In the genomic region with DNA sequence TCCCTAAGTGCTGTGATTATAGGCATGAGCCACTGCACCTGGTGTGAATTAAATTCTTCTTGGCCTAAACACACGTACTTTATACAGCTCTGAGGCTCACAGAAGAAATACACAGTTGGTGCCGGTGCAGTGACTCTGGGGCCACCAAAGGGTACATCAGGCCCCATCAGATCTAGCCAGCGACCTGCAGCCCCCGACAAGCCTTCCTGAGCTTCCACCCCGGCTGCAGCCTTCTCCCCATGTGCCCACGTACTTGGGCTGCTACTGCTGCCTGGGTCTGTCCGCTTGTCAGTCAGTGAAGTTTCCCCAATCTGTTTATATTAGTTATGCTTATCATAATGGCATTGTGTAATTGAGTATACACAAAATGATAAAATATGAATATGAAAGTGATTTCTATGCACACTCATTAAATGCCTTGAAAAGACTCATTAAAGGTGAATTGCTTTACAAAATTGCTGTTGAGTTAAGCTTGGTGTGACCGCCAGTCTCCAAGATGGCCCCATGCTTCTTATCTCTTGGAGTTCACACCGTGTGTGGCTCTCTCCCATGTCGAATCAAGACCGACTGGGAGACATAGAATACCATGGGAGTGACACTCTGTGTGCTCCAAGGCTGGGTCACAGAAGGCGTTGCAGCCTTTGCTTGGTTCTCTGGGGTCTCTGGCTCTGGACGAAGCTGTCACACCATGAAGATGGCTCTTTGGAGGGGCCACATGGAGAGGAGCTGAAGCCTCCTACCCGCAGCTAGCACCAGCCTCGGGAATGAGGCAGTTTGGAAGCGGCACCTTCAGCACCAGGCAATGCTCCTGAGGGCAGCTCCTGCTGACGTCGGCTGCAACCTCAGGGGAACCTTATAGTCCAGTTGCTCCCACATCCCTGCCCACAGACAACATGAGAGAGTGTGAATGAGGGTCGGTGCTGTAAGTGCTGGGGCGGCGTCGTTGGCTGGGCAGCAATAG, we compare ENCODE assay signal across 1 cellular context.
TF ChIP-seq lines count a peak whose summit lies in the region.

No MANE protein-coding gene starts in this region.

TF ChIP-seq in K562, 482 proteins besides CTCF, POLR2A, EP300 and RAD21 (continued from another document and continues in another):
- TF ChIP-seq JUND (IDR thresholded peaks at IDR 0.05; ENCODE audit: borderline replicate concordance, low read depth, low read length), result no peak
- TF ChIP-seq JUND (tag; IDR thresholded peaks at IDR 0.05; ENCODE audit: borderline replicate concordance, low read depth, low read length), result peak; percentile 31; the same call in 1 of the 3 replicates
- TF ChIP-seq PHF20 (IDR thresholded peaks at IDR 0.05; ENCODE audit: partially characterized antibody), result no peak
- no peak for TF ChIP-seq MECOM (CRISPR knock-in tag; IDR thresholded peaks at IDR 0.05)
- TF ChIP-seq DIDO1 (tag; IDR thresholded peaks at IDR 0.05; ENCODE audit: low read depth), result no peak
- TF ChIP-seq AFF4 (CRISPR knock-in tag; IDR thresholded peaks at IDR 0.05), result no peak
- no peak for TF ChIP-seq MCM7 (IDR thresholded peaks at IDR 0.05)
- TF ChIP-seq SRSF3 (IDR thresholded peaks at IDR 0.05; ENCODE audit: insufficient read depth, low read length), result no peak
- TF ChIP-seq ZNF134 (CRISPR knock-in tag; conservative IDR thresholded peaks at IDR 0.05), result no peak
- no peak for TF ChIP-seq TRIM28 (IDR thresholded peaks at IDR 0.05)
- TF ChIP-seq SMARCE1 (IDR thresholded peaks at IDR 0.05), result no peak
- no peak for TF ChIP-seq RCOR1 (IDR thresholded peaks at IDR 0.05; ENCODE audit: borderline replicate concordance in 1 of 2, low read depth in 2 of 2, low read length in 2 of 2)
- TF ChIP-seq ZKSCAN8 (CRISPR knock-in tag; IDR thresholded peaks at IDR 0.05), result 0 out of 2 replicates have a peak, but pooled peaks have one; percentile 62
- no peak for TF ChIP-seq TCF7 (IDR thresholded peaks at IDR 0.05; ENCODE audit: borderline replicate concordance)
- TF ChIP-seq TCF3 (CRISPR knock-in tag; IDR thresholded peaks at IDR 0.05), result peak; percentile 63
- TF ChIP-seq L3MBTL2 (IDR thresholded peaks at IDR 0.05), result peak; percentile 75
- TF ChIP-seq SMAD4 (CRISPR knock-in tag; conservative IDR thresholded peaks at IDR 0.05), result 0 out of 2 replicates have a peak, but pooled peaks have one; percentile 40
- peak; percentile 38 for TF ChIP-seq ARID1B (IDR thresholded peaks at IDR 0.05)
- TF ChIP-seq, protein P1, sequence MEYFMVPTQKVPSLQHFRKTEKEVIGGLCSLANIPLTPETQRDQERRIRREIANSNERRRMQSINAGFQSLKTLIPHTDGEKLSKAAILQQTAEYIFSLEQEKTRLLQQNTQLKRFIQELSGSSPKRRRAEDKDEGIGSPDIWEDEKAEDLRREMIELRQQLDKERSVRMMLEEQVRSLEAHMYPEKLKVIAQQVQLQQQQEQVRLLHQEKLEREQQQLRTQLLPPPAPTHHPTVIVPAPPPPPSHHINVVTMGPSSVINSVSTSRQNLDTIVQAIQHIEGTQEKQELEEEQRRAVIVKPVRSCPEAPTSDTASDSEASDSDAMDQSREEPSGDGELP (CRISPR knock-in tag; IDR thresholded peaks at IDR 0.05; ENCODE audit: borderline replicate concordance), result 0 out of 2 replicates have a peak, but pooled peaks have one; percentile 5
- no peak for TF ChIP-seq ZNF143 (CRISPR knock-in tag; IDR thresholded peaks at IDR 0.05)
- no peak for TF ChIP-seq EZH2 (IDR thresholded peaks at IDR 0.05; ENCODE audit: borderline replicate concordance, low read depth, low read length)
- no peak for TF ChIP-seq TOE1 (IDR thresholded peaks at IDR 0.05; ENCODE audit: borderline replicate concordance)
- TF ChIP-seq TOE1 (CRISPR knock-in tag; IDR thresholded peaks at IDR 0.05; ENCODE audit: borderline replicate concordance, low read depth), result no peak
- no peak for TF ChIP-seq TAF9B (IDR thresholded peaks at IDR 0.05; ENCODE audit: partially characterized antibody)
- TF ChIP-seq TARDBP (IDR thresholded peaks at IDR 0.05), result no peak
- peak; percentile 37; the same call in 1 of the 2 replicates for TF ChIP-seq TAL1 (IDR thresholded peaks at IDR 0.05)
- TF ChIP-seq POLR2G (IDR thresholded peaks at IDR 0.05; ENCODE audit: low read depth, low read length), result no peak
- TF ChIP-seq, protein P2, sequence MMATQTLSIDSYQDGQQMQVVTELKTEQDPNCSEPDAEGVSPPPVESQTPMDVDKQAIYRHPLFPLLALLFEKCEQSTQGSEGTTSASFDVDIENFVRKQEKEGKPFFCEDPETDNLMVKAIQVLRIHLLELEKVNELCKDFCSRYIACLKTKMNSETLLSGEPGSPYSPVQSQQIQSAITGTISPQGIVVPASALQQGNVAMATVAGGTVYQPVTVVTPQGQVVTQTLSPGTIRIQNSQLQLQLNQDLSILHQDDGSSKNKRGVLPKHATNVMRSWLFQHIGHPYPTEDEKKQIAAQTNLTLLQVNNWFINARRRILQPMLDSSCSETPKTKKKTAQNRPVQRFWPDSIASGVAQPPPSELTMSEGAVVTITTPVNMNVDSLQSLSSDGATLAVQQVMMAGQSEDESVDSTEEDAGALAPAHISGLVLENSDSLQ (IDR thresholded peaks at IDR 0.05), result peak; percentile 7; the same call in 1 of the 2 replicates
- no peak for TF ChIP-seq SNRNP70 (optimal IDR thresholded peaks at IDR 0.05; ENCODE audit: low read depth, low read length)
- TF ChIP-seq E2F6 (IDR thresholded peaks at IDR 0.05; ENCODE audit: borderline replicate concordance in 1 of 2, extremely low read depth in 1 of 2, insufficient read depth in 1 of 2, insufficient read length in 1 of 2, low read depth in 1 of 2, low read length in 1 of 2, poor library complexity in 1 of 2, severe bottlenecking in 1 of 2), result peak; percentile 43 to 56
- TF ChIP-seq, protein P3, sequence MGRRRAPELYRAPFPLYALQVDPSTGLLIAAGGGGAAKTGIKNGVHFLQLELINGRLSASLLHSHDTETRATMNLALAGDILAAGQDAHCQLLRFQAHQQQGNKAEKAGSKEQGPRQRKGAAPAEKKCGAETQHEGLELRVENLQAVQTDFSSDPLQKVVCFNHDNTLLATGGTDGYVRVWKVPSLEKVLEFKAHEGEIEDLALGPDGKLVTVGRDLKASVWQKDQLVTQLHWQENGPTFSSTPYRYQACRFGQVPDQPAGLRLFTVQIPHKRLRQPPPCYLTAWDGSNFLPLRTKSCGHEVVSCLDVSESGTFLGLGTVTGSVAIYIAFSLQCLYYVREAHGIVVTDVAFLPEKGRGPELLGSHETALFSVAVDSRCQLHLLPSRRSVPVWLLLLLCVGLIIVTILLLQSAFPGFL (CRISPR knock-in tag; IDR thresholded peaks at IDR 0.05), result no peak
- 0 out of 2 replicates have a peak, but pooled peaks have one; percentile 41 for TF ChIP-seq ZNF324 (CRISPR knock-in tag; IDR thresholded peaks at IDR 0.05)
- TF ChIP-seq ZNF589 (CRISPR knock-in tag; IDR thresholded peaks at IDR 0.05; ENCODE audit: low read depth), result peak; percentile 33; the same call in 1 of the 2 replicates
- TF ChIP-seq, protein P4, sequence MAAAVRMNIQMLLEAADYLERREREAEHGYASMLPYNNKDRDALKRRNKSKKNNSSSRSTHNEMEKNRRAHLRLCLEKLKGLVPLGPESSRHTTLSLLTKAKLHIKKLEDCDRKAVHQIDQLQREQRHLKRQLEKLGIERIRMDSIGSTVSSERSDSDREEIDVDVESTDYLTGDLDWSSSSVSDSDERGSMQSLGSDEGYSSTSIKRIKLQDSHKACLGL (CRISPR knock-in tag; IDR thresholded peaks at IDR 0.05; ENCODE audit: borderline replicate concordance, poor library complexity, severe bottlenecking), result no peak
- no peak for TF ChIP-seq THAP12 (CRISPR knock-in tag; IDR thresholded peaks at IDR 0.05)
- 0 out of 2 replicates have a peak, but pooled peaks have one; percentile 30 for TF ChIP-seq E2F3 (CRISPR knock-in tag; IDR thresholded peaks at IDR 0.05)
- no peak for TF ChIP-seq CHCHD3 (CRISPR knock-in tag; IDR thresholded peaks at IDR 0.05)
- peak; percentile 88 for TF ChIP-seq EHMT2 (IDR thresholded peaks at IDR 0.05)
- TF ChIP-seq ZNF121 (CRISPR knock-in tag; conservative IDR thresholded peaks at IDR 0.05), result no peak
- TF ChIP-seq, protein P5, sequence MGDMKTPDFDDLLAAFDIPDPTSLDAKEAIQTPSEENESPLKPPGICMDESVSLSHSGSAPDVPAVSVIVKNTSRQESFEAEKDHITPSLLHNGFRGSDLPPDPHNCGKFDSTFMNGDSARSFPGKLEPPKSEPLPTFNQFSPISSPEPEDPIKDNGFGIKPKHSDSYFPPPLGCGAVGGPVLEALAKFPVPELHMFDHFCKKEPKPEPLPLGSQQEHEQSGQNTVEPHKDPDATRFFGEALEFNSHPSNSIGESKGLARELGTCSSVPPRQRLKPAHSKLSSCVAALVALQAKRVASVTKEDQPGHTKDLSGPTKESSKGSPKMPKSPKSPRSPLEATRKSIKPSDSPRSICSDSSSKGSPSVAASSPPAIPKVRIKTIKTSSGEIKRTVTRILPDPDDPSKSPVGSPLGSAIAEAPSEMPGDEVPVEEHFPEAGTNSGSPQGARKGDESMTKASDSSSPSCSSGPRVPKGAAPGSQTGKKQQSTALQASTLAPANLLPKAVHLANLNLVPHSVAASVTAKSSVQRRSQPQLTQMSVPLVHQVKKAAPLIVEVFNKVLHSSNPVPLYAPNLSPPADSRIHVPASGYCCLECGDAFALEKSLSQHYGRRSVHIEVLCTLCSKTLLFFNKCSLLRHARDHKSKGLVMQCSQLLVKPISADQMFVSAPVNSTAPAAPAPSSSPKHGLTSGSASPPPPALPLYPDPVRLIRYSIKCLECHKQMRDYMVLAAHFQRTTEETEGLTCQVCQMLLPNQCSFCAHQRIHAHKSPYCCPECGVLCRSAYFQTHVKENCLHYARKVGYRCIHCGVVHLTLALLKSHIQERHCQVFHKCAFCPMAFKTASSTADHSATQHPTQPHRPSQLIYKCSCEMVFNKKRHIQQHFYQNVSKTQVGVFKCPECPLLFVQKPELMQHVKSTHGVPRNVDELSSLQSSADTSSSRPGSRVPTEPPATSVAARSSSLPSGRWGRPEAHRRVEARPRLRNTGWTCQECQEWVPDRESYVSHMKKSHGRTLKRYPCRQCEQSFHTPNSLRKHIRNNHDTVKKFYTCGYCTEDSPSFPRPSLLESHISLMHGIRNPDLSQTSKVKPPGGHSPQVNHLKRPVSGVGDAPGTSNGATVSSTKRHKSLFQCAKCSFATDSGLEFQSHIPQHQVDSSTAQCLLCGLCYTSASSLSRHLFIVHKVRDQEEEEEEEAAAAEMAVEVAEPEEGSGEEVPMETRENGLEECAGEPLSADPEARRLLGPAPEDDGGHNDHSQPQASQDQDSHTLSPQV (IDR thresholded peaks at IDR 0.05), result peak; percentile 92
